ENCODE assay signal across 31 cellular contexts in genomic region chr17:80428796-80429195, GRCh38. TPM values are rescaled to one million over a fixed set of nuclear protein-coding genes. Genes with fewer than 3 reads are reported as not detected.
"Had no signal": no experiment of that assay in that cellular context is flagged by ENCODE, and none has a peak within 500 bp of the region (broad histone marks: within the 10 kb centered on the region; RNA-seq: fewer than 3 reads in every experiment).

No MANE protein-coding gene starts in this region.

- H3K27ac ChIP-seq: adrenal gland, body of pancreas, breast epithelium, PC-9, RWPE1 had no signal

- H3K4me3 Mint-ChIP-seq: activated CD4-positive, alpha-beta T cell treated with anti-CD3 and anti-CD28 coated beads, Interleukin-2, amount 10 ng/mL, durations not matched to agents 24 days and 14 days; activated CD8-positive, alpha-beta T cell treated with anti-CD3 and anti-CD28 coated beads, Interleukin-2, amount 10 ng/mL, durations not matched to agents 7 days and 5 days; activated naive CD4-positive, alpha-beta T cell treated with anti-CD3 and anti-CD28 coated beads for 36 hours; activated T-cell treated with anti-CD3 and anti-CD28 coated beads, Interleukin-2, amount 50 U/mL, for 24 hours; IgD-negative memory B cell had no signal

- H3K27ac Mint-ChIP-seq: activated CD4-positive, alpha-beta T cell treated with anti-CD3 and anti-CD28 coated beads, Interleukin-2, amount 10 ng/mL, durations not matched to agents 24 days and 14 days; activated CD8-positive, alpha-beta T cell treated with anti-CD3 and anti-CD28 coated beads, Interleukin-2, amount 10 ng/mL, durations not matched to agents 7 days and 5 days; activated naive CD4-positive, alpha-beta T cell treated with anti-CD3 and anti-CD28 coated beads for 36 hours; activated T-cell treated with anti-CD3 and anti-CD28 coated beads, Interleukin-2, amount 50 U/mL, for 24 hours; activated T-helper 2 cell treated with anti-CD3 and anti-CD28 coated beads, Interferon-gamma antibody, Interleukin-2, Interleukin-4, amounts not matched to agents 10 μg/mL and 5 μg/mL and 100 μg/mL, durations not matched to agents 14 hours and 24 hours and 36 hours; IgD-negative memory B cell had no signal

- H3K27me3 ChIP-seq: adrenal gland, body of pancreas, breast epithelium had no signal

- H3K9me3 Mint-ChIP-seq: activated CD4-positive, alpha-beta T cell treated with anti-CD3 and anti-CD28 coated beads, Interleukin-2, amount 10 ng/mL, durations not matched to agents 24 days and 14 days; activated naive CD4-positive, alpha-beta T cell treated with anti-CD3 and anti-CD28 coated beads for 36 hours; activated naive CD4-positive, alpha-beta T cell treated with anti-CD3 and anti-CD28 coated beads, Interleukin-2, amount 50 U/mL, for 72 hours; activated T-cell treated with anti-CD3 and anti-CD28 coated beads, Interleukin-2, amount 50 U/mL, for 24 hours; activated T-helper 2 cell treated with anti-CD3 and anti-CD28 coated beads, Interferon-gamma antibody, Interleukin-2, Interleukin-4, amounts not matched to agents 10 μg/mL and 5 μg/mL and 100 μg/mL, durations not matched to agents 14 hours and 24 hours and 36 hours; IgD-negative memory B cell had no signal

- H3K4me1 ChIP-seq: breast epithelium had no signal

- H3K36me3 Mint-ChIP-seq: activated naive CD4-positive, alpha-beta T cell treated with anti-CD3 and anti-CD28 coated beads, Interleukin-2, amount 50 U/mL, for 72 hours had no signal

- H3K36me3 ChIP-seq: adrenal gland, breast epithelium had no signal

- H3K4me3 ChIP-seq: adrenal gland, body of pancreas, breast epithelium, PC-9 had no signal

- ATAC-seq: activated CD8-positive, alpha-beta T cell treated with anti-CD3 and anti-CD28 coated beads, Interleukin-2, amount 10 ng/mL, durations not matched to agents 7 days and 5 days; activated naive CD4-positive, alpha-beta T cell treated with anti-CD3 and anti-CD28 coated beads, Interleukin-2, amount 50 U/mL, for 72 hours; body of pancreas had no signal

- FAIRE-seq: astrocyte, RCC 7860 had no signal

- H3K9me3 ChIP-seq: adrenal gland, body of pancreas, breast epithelium had no signal

- H3K27me3 Mint-ChIP-seq: activated CD4-positive, alpha-beta T cell treated with anti-CD3 and anti-CD28 coated beads, Interleukin-2, amount 10 ng/mL, durations not matched to agents 24 days and 14 days had no signal

- DNase-seq: activated CD4-positive, alpha-beta T cell treated with anti-CD3 and anti-CD28 coated beads, Interleukin-2, amount 10 ng/mL, durations not matched to agents 24 days and 14 days; activated CD4-positive, alpha-beta T cell treated with anti-CD3 and anti-CD28 coated beads, Interleukin-2, amount 50 U/mL, for 4 hours; activated CD8-positive, alpha-beta T cell treated with anti-CD3 and anti-CD28 coated beads, Interleukin-2, amount 10 ng/mL, durations not matched to agents 7 days and 5 days; activated gamma-delta T cell; activated naive CD4-positive, alpha-beta T cell treated with anti-CD3 and anti-CD28 coated beads for 36 hours; activated T-cell treated with anti-CD3 and anti-CD28 coated beads, Interleukin-2, amount 50 U/mL, for 24 hours; adrenal gland; body of pancreas; KG1; NCI-H1092 treated with DMSO at 0.1 percent for 48 hours; NCI-H1417; NCI-H146; NCI-H187; NCI-H2029 treated with DMSO at 0.1 percent for 48 hours; NCI-H2107; NCI-H2171 treated with DMSO at 0.1 percent for 48 hours; NCI-H2227 treated with DMSO at 0.1 percent for 48 hours; NCI-H446; NCI-H524; NCI-H69; NK-92 treated with Interleukin-12 subunit alpha and Interleukin-12 subunit beta, amount 100 ng/mL, for 24 hours; PC-9; Right ventricle myocardium superior; T1000 had no signal

RNA-seq across cellular contexts. Expression of gene NPTX1, which starts 47.6 kb away (rescaled TPM):
- total RNA-seq: Right ventricle myocardium superior had no signal
- polyA plus RNA-seq: IgD-negative memory B cell had no signal
